ENCODE assay signal across 16 cellular contexts in genomic region chr1:19257178-19257914, GRCh38. TPM values are rescaled to one million over a fixed set of nuclear protein-coding genes. Genes with fewer than 3 reads are reported as not detected.
DNase-seq lines count a peak whose midpoint lies in the region; ATAC-seq lines count a peak whose summit lies in the region.
"Had no signal": no experiment of that assay in that cellular context is flagged by ENCODE, and none has a peak within 500 bp of the region (broad histone marks: within the 10 kb centered on the region; RNA-seq: fewer than 3 reads in every experiment).

No MANE protein-coding gene starts in this region.

- intact Hi-C loops in activated T-helper 1 cell treated with anti-CD3 and anti-CD28 coated beads, Interleukin-12 subunit alpha, Interleukin-12 subunit beta, Interleukin-2, Interleukin-4 antibody, amounts not matched to agents 30 ng/mL and 10 ng/mL and 1 ng/mL, durations not matched to agents 14 hours and 24 hours and 36 hours (cut with micrococcal nuclease), result loop anchor here (10.0 kb wide), 1 partner anchor 627 kb away; the partner anchor contains the start of gene OTUD3

- H3K4me1 Mint-ChIP-seq in activated CD8-positive, alpha-beta memory T cell treated with anti-CD3 and anti-CD28 coated beads, Interleukin-2, amount 10 ng/mL, durations not matched to agents 7 days and 5 days, result peaks cover 33% of the 10 kb centered on the region
- peaks cover 22% of the 10 kb centered on the region for H3K4me1 Mint-ChIP-seq in activated T-helper 1 cell treated with anti-CD3 and anti-CD28 coated beads, Interleukin-12 subunit alpha, Interleukin-12 subunit beta, Interleukin-2, Interleukin-4 antibody, amounts not matched to agents 30 ng/mL and 10 ng/mL and 1 ng/mL, durations not matched to agents 14 hours and 24 hours and 36 hours (ENCODE audit: low read depth)

- H3K27me3 Mint-ChIP-seq in activated CD8-positive, alpha-beta memory T cell treated with anti-CD3 and anti-CD28 coated beads, Interleukin-2, amount 10 ng/mL, durations not matched to agents 7 days and 5 days, result no peaks in the 10 kb centered on the region
- no peaks in the 10 kb centered on the region for H3K27me3 Mint-ChIP-seq in activated T-helper 1 cell treated with anti-CD3 and anti-CD28 coated beads, Interleukin-12 subunit alpha, Interleukin-12 subunit beta, Interleukin-2, Interleukin-4 antibody, amounts not matched to agents 30 ng/mL and 10 ng/mL and 1 ng/mL, durations not matched to agents 14 hours and 24 hours and 36 hours (ENCODE audit: insufficient read depth)
- H3K27me3 Mint-ChIP-seq: IgD-negative memory B cell had no signal

- DNase-seq in activated CD8-positive, alpha-beta memory T cell treated with anti-CD3 and anti-CD28 coated beads, Interleukin-2, amount 10 ng/mL, durations not matched to agents 7 days and 5 days, result no peak
- no peak for DNase-seq in activated CD8-positive, alpha-beta memory T cell treated with anti-CD3 and anti-CD28 coated beads for 24 hours
- DNase-seq in ELR (ENCODE audit: low read depth) (peak; percentile 28), myocyte (ENCODE audit: low read depth) (peak; percentile 24), DMS79 treated with DMSO at 0.1 percent for 48 hours (lab: John Stamatoyannopoulos, UW) (no peak)
- no peak for DNase-seq in activated T-helper 1 cell treated with anti-CD3 and anti-CD28 coated beads, Interleukin-12 subunit alpha, Interleukin-12 subunit beta, Interleukin-2, Interleukin-4 antibody, amounts not matched to agents 30 ng/mL and 10 ng/mL and 1 ng/mL, durations not matched to agents 14 hours and 24 hours and 36 hours (ENCODE audit: low spot score)
- DNase-seq: effector CD8-positive, alpha-beta T cell; NCI-H1694; NCI-H524; PC-3; SW 1271 had no signal

- H3K4me3 Mint-ChIP-seq in activated CD8-positive, alpha-beta memory T cell treated with anti-CD3 and anti-CD28 coated beads, Interleukin-2, amount 10 ng/mL, durations not matched to agents 7 days and 5 days, result no peak overlapping the region
- peak overlapping the region; percentile 49 for H3K4me3 Mint-ChIP-seq in activated T-helper 1 cell treated with anti-CD3 and anti-CD28 coated beads, Interleukin-12 subunit alpha, Interleukin-12 subunit beta, Interleukin-2, Interleukin-4 antibody, amounts not matched to agents 30 ng/mL and 10 ng/mL and 1 ng/mL, durations not matched to agents 14 hours and 24 hours and 36 hours
- H3K4me3 Mint-ChIP-seq: GM23338, IgD-negative memory B cell had no signal

- H3K27ac Mint-ChIP-seq in activated CD8-positive, alpha-beta memory T cell treated with anti-CD3 and anti-CD28 coated beads, Interleukin-2, amount 10 ng/mL, durations not matched to agents 7 days and 5 days, result peak overlapping the region; percentile 44
- peak overlapping the region; percentile 86 for H3K27ac Mint-ChIP-seq in activated T-helper 1 cell treated with anti-CD3 and anti-CD28 coated beads, Interleukin-12 subunit alpha, Interleukin-12 subunit beta, Interleukin-2, Interleukin-4 antibody, amounts not matched to agents 30 ng/mL and 10 ng/mL and 1 ng/mL, durations not matched to agents 14 hours and 24 hours and 36 hours
- H3K27ac Mint-ChIP-seq: GM23338, IgD-negative memory B cell had no signal

- peaks cover 14% of the 10 kb centered on the region for H3K36me3 Mint-ChIP-seq in activated CD8-positive, alpha-beta memory T cell treated with anti-CD3 and anti-CD28 coated beads, Interleukin-2, amount 10 ng/mL, durations not matched to agents 7 days and 5 days
- peaks cover 23% of the 10 kb centered on the region for H3K36me3 Mint-ChIP-seq in activated T-helper 1 cell treated with anti-CD3 and anti-CD28 coated beads, Interleukin-12 subunit alpha, Interleukin-12 subunit beta, Interleukin-2, Interleukin-4 antibody, amounts not matched to agents 30 ng/mL and 10 ng/mL and 1 ng/mL, durations not matched to agents 14 hours and 24 hours and 36 hours (ENCODE audit: low read depth)

- H3K9me3 Mint-ChIP-seq in activated CD8-positive, alpha-beta memory T cell treated with anti-CD3 and anti-CD28 coated beads, Interleukin-2, amount 10 ng/mL, durations not matched to agents 7 days and 5 days (ENCODE audit: low read depth), result no peaks in the 10 kb centered on the region
- H3K9me3 Mint-ChIP-seq in activated T-helper 1 cell treated with anti-CD3 and anti-CD28 coated beads, Interleukin-12 subunit alpha, Interleukin-12 subunit beta, Interleukin-2, Interleukin-4 antibody, amounts not matched to agents 30 ng/mL and 10 ng/mL and 1 ng/mL, durations not matched to agents 14 hours and 24 hours and 36 hours, result no peaks in the 10 kb centered on the region
- H3K9me3 Mint-ChIP-seq: GM23338, IgD-negative memory B cell had no signal

- no peak for ATAC-seq in activated CD8-positive, alpha-beta memory T cell treated with anti-CD3 and anti-CD28 coated beads, Interleukin-2, amount 10 ng/mL, durations not matched to agents 7 days and 5 days
- ATAC-seq in GM18511 (IDR thresholded peaks at IDR 0.05; ENCODE audit: unreplicated experiment), result no peak
- no peak for ATAC-seq in HG02852 (IDR thresholded peaks at IDR 0.05; ENCODE audit: unreplicated experiment)
- ATAC-seq: GM23338, PC-3 had no signal

- CTCF ChIA-PET in activated CD8-positive, alpha-beta memory T cell treated with anti-CD3 and anti-CD28 coated beads, Interleukin-2, amount 10 ng/mL, durations not matched to agents 7 days and 5 days (lab: Charles Lee), result no interaction called here

RNA-seq across cellular contexts. Expression of gene MRTO4, which starts 5.7 kb away (rescaled TPM):
- 10 to 100 TPM; 36.2 to 59.3 TPM for total RNA-seq in activated CD8-positive, alpha-beta memory T cell treated with anti-CD3 and anti-CD28 coated beads, Interleukin-2, amount 10 ng/mL, durations not matched to agents 7 days and 5 days
- total RNA-seq in activated T-helper 1 cell treated with anti-CD3 and anti-CD28 coated beads, Interleukin-12 subunit alpha, Interleukin-12 subunit beta, Interleukin-2, Interleukin-4 antibody, amounts not matched to agents 30 ng/mL and 10 ng/mL and 1 ng/mL, durations not matched to agents 14 hours and 24 hours and 36 hours, result 134 and 137 TPM in 2 replicates
- total RNA-seq in myocyte, result 36.0 and 36.1 TPM in 2 replicates
- 31.5 TPM for polyA plus RNA-seq in myocyte (2012)

RNA-seq across cellular contexts. Expression of gene EMC1, which starts 6.0 kb away (rescaled TPM):
- total RNA-seq in activated CD8-positive, alpha-beta memory T cell treated with anti-CD3 and anti-CD28 coated beads, Interleukin-2, amount 10 ng/mL, durations not matched to agents 7 days and 5 days, result 10 to 100 TPM; 31.5 to 49.0 TPM
- total RNA-seq in activated T-helper 1 cell treated with anti-CD3 and anti-CD28 coated beads, Interleukin-12 subunit alpha, Interleukin-12 subunit beta, Interleukin-2, Interleukin-4 antibody, amounts not matched to agents 30 ng/mL and 10 ng/mL and 1 ng/mL, durations not matched to agents 14 hours and 24 hours and 36 hours, result 63.9 and 78.3 TPM in 2 replicates
- 71.7 and 85.0 TPM in 2 replicates for total RNA-seq in myocyte
- 53.2 TPM for polyA plus RNA-seq in myocyte (2012)

RNA-seq across cellular contexts. Expression of gene AKR7A3, which starts 31.2 kb away (rescaled TPM):
- under 1 TPM; 0.33 to 0.93 TPM for total RNA-seq in activated CD8-positive, alpha-beta memory T cell treated with anti-CD3 and anti-CD28 coated beads, Interleukin-2, amount 10 ng/mL, durations not matched to agents 7 days and 5 days
- total RNA-seq in activated T-helper 1 cell treated with anti-CD3 and anti-CD28 coated beads, Interleukin-12 subunit alpha, Interleukin-12 subunit beta, Interleukin-2, Interleukin-4 antibody, amounts not matched to agents 30 ng/mL and 10 ng/mL and 1 ng/mL, durations not matched to agents 14 hours and 24 hours and 36 hours, result 1.2 and 1.7 TPM in 2 replicates
- 0.19 and 0.52 TPM in 2 replicates for total RNA-seq in myocyte
- polyA plus RNA-seq in myocyte (2012), result 0.61 TPM
- total RNA-seq: G401 had no signal

RNA-seq across cellular contexts. Expression of gene UBR4, which starts 47.3 kb away (rescaled TPM):
- 100 to 1,000 TPM; 140 to 144 TPM for total RNA-seq in activated CD8-positive, alpha-beta memory T cell treated with anti-CD3 and anti-CD28 coated beads, Interleukin-2, amount 10 ng/mL, durations not matched to agents 7 days and 5 days
- total RNA-seq in activated T-helper 1 cell treated with anti-CD3 and anti-CD28 coated beads, Interleukin-12 subunit alpha, Interleukin-12 subunit beta, Interleukin-2, Interleukin-4 antibody, amounts not matched to agents 30 ng/mL and 10 ng/mL and 1 ng/mL, durations not matched to agents 14 hours and 24 hours and 36 hours, result 155 and 161 TPM in 2 replicates
- 78.9 and 79.8 TPM in 2 replicates for total RNA-seq in myocyte
- 114 TPM for polyA plus RNA-seq in myocyte (2012)

RNA-seq across cellular contexts. Expression of gene AKR7A2, which starts 54.6 kb away (rescaled TPM):
- 10 to 100 TPM; 47.4 to 48.0 TPM for total RNA-seq in activated CD8-positive, alpha-beta memory T cell treated with anti-CD3 and anti-CD28 coated beads, Interleukin-2, amount 10 ng/mL, durations not matched to agents 7 days and 5 days
- 30.0 and 31.1 TPM in 2 replicates for total RNA-seq in activated T-helper 1 cell treated with anti-CD3 and anti-CD28 coated beads, Interleukin-12 subunit alpha, Interleukin-12 subunit beta, Interleukin-2, Interleukin-4 antibody, amounts not matched to agents 30 ng/mL and 10 ng/mL and 1 ng/mL, durations not matched to agents 14 hours and 24 hours and 36 hours
- total RNA-seq in myocyte, result 101 and 168 TPM in 2 replicates
- 67.7 TPM for polyA plus RNA-seq in myocyte (2012)

Comparison
In these comparisons a context has a peak if more than half of its experiments do, and no peak if none do; other contexts are left out.
1. DNase-seq: peak in ELR (single experiment) and myocyte (single experiment); none in activated CD8-positive, alpha-beta memory T cell treated with anti-CD3 and anti-CD28 coated beads, Interleukin-2, amount 10 ng/mL, durations not matched to agents 7 days and 5 days (single experiment), activated CD8-positive, alpha-beta memory T cell treated with anti-CD3 and anti-CD28 coated beads for 24 hours (single experiment), activated T-helper 1 cell treated with anti-CD3 and anti-CD28 coated beads, Interleukin-12 subunit alpha, Interleukin-12 subunit beta, Interleukin-2, Interleukin-4 antibody, amounts not matched to agents 30 ng/mL and 10 ng/mL and 1 ng/mL, durations not matched to agents 14 hours and 24 hours and 36 hours (single experiment) and DMS79 treated with DMSO at 0.1 percent for 48 hours (single experiment).